24 cellular contexts compared by ENCODE assay signal in the genomic region with DNA sequence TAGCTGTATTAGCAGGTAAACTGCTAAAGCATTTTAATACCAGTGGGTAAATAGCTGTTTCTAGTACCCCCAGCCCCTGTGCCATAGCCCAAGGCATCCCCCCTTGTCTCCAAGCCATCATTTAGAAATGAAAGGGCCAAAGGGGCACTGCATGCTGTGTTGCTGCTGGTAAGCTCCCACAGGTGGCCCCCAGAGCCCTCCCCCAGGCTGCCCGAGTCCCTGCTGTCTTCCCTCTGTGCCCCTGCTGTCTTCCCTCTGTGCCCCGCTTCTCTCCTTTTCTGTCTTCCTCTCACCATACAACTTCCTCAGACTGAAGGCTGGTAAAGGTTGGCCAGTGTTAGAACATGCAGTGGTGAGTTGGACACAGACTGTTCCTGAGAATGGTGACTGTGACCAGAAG. TPM values are rescaled to one million over a fixed set of nuclear protein-coding genes. Genes with fewer than 3 reads are reported as not detected.
"Had no signal": no experiment of that assay in that cellular context is flagged by ENCODE, and none has a peak within 500 bp of the region (broad histone marks: within the 10 kb centered on the region; RNA-seq: fewer than 3 reads in every experiment).

No MANE protein-coding gene starts in this region.

- H3K9me3 Mint-ChIP-seq: activated B cell treated with CpG ODN at 0.5 μM for 24 hours; activated CD4-positive, alpha-beta T cell treated with anti-CD3 and anti-CD28 coated beads, Interleukin-2, amount 10 ng/mL, durations not matched to agents 24 days and 14 days; dendritic cell treated with granulocyte-macrophage colony-stimulating factor and Interleukin-4, amounts not matched to agents 40 ng/mL and 50 ng/mL, for 4 days; naive thymus-derived CD4-positive, alpha-beta T cell; T-helper 2 cell treated with Interferon-gamma antibody and Interleukin-4, amounts not matched to agents 5 μg/mL and 100 μg/mL, for 36 hours had no signal

- H3K27me3 Mint-ChIP-seq: activated B cell treated with CpG ODN at 0.5 μM for 24 hours; activated CD4-positive, alpha-beta T cell treated with anti-CD3 and anti-CD28 coated beads, Interleukin-2, amount 10 ng/mL, durations not matched to agents 24 days and 14 days; dendritic cell treated with granulocyte-macrophage colony-stimulating factor and Interleukin-4, amounts not matched to agents 40 ng/mL and 50 ng/mL, for 4 days; naive thymus-derived CD4-positive, alpha-beta T cell had no signal

- DNase-seq: activated B cell treated with CpG ODN at 0.5 μM for 24 hours; activated CD4-positive, alpha-beta T cell treated with anti-CD3 and anti-CD28 coated beads, Interleukin-2, amount 10 ng/mL, durations not matched to agents 24 days and 14 days; activated CD8-positive, alpha-beta T cell treated with anti-CD3 and anti-CD28 coated beads, Interleukin-2, amount 10 ng/mL, durations not matched to agents 7 days and 5 days; activated effector memory CD4-positive, alpha-beta T cell treated with anti-CD3 and anti-CD28 coated beads, Interleukin-2, amount 50 U/mL, for 16 hours; activated naive CD4-positive, alpha-beta T cell treated with anti-CD3 and anti-CD28 coated beads, Interleukin-2, amount 50 U/mL, for 16 hours; activated T-cell treated with anti-CD3 and anti-CD28 coated beads, Interleukin-2, amount 50 U/mL, for 48 hours; effector memory CD4-positive, alpha-beta T cell; hypothalamus; mesenchymal stem cell; naive thymus-derived CD4-positive, alpha-beta T cell; ovary; right lobe of liver; small intestine; stimulated activated CD4-positive, alpha-beta T cell treated with anti-CD3 and anti-CD28 coated beads, Interleukin-15, amount 100 ng/mL, for 24 hours; stimulated activated CD4-positive, alpha-beta T cell treated with anti-CD3 and anti-CD28 coated beads, Interleukin-4, amount 100 ng/mL, for 1 hour had no signal

- H3K4me3 Mint-ChIP-seq: activated B cell treated with CpG ODN at 0.5 μM for 24 hours; activated CD4-positive, alpha-beta T cell treated with anti-CD3 and anti-CD28 coated beads, Interleukin-2, amount 10 ng/mL, durations not matched to agents 24 days and 14 days; activated CD8-positive, alpha-beta T cell treated with anti-CD3 and anti-CD28 coated beads, Interleukin-2, amount 10 ng/mL, durations not matched to agents 7 days and 5 days; dendritic cell treated with granulocyte-macrophage colony-stimulating factor and Interleukin-4, amounts not matched to agents 40 ng/mL and 50 ng/mL, for 4 days; naive thymus-derived CD4-positive, alpha-beta T cell; T-helper 2 cell treated with Interferon-gamma antibody and Interleukin-4, amounts not matched to agents 5 μg/mL and 100 μg/mL, for 36 hours had no signal

- H3K36me3 ChIP-seq: ovary had no signal

- H3K27ac Mint-ChIP-seq: activated B cell treated with CpG ODN at 0.5 μM for 24 hours; activated CD4-positive, alpha-beta T cell treated with anti-CD3 and anti-CD28 coated beads, Interleukin-2, amount 10 ng/mL, durations not matched to agents 24 days and 14 days; activated CD8-positive, alpha-beta T cell treated with anti-CD3 and anti-CD28 coated beads, Interleukin-2, amount 10 ng/mL, durations not matched to agents 7 days and 5 days; dendritic cell treated with granulocyte-macrophage colony-stimulating factor and Interleukin-4, amounts not matched to agents 40 ng/mL and 50 ng/mL, for 4 days; T-helper 2 cell treated with Interferon-gamma antibody and Interleukin-4, amounts not matched to agents 5 μg/mL and 100 μg/mL, for 36 hours had no signal

- H3K4me1 ChIP-seq: ascending aorta, right lobe of liver had no signal

- H3K27ac ChIP-seq: ascending aorta, ovary, right lobe of liver, SK-N-MC, thoracic aorta had no signal

- H3K4me1 Mint-ChIP-seq: activated B cell treated with CpG ODN at 0.5 μM for 24 hours had no signal

- H3K27me3 ChIP-seq: ascending aorta, ovary, right lobe of liver had no signal

- ATAC-seq: activated CD8-positive, alpha-beta T cell treated with anti-CD3 and anti-CD28 coated beads, Interleukin-2, amount 10 ng/mL, durations not matched to agents 7 days and 5 days; naive thymus-derived CD4-positive, alpha-beta T cell; right lobe of liver had no signal

- H3K4me3 ChIP-seq: ascending aorta, ovary, right lobe of liver, SK-N-MC, thoracic aorta had no signal

- H3K9me3 ChIP-seq: ascending aorta, ovary, right lobe of liver, thoracic aorta had no signal

RNA-seq across cellular contexts. Expression of gene ZAP70, which starts 42.1 kb away (rescaled TPM):
- total RNA-seq: endothelial cell of umbilical vein, fibroblast of villous mesenchyme, kidney epithelial cell, pulmonary artery endothelial cell had no signal
